ENCODE assay signal across 9 cellular contexts in the genomic region with DNA sequence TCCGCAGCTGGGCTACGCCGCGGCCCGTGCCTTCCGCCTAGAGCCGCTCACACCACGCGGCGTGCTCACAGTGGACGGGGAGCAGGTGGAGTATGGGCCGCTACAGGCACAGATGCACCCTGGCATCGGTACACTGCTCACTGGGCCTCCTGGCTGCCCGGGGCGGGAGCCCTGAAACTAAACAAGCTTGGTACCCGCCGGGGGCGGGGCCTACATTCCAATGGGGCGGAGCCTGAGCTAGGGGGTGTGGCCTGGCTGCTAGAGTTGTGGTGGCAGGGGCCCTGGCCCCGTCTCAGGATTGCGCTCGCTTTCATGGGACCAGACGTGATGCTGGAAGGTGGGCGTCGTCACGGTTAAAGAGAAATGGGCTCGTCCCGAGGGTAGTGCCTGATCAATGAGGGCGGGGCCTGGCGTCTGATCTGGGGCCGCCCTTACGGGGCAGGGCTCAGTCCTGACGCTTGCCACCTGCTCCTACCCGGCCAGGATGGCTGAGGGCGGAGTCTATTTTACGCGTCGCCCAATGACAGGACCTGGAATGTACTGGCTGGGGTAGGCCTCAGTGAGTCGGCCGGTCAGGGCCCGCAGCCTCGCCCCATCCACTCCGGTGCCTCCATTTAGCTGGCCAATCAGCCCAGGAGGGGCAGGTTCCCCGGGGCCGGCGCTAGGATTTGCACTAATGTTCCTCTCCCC. TPM values are rescaled to one million over a fixed set of nuclear protein-coding genes. Genes with fewer than 3 reads are reported as not detected.
DNase-seq lines count a peak whose midpoint lies in the region; ATAC-seq and TF ChIP-seq lines count a peak whose summit lies in the region.
"Had no signal": no experiment of that assay in that cellular context is flagged by ENCODE, and none has a peak within 500 bp of the region (broad histone marks: within the 10 kb centered on the region; RNA-seq: fewer than 3 reads in every experiment).

No MANE protein-coding gene starts in this region.

- H3K9ac ChIP-seq in iPS-15b (ENCODE audit: low read depth, low read length) = peak overlapping the region; percentile 81

- peak overlapping the region; percentile 70 to 91 (median 89) for H3K27ac ChIP-seq in adrenal gland

- H3K36me3 ChIP-seq in adrenal gland (replicated peaks in 1 of 2) (peaks cover 0 to 7% of the 10 kb centered on the region in 2 donors), iPS-15b (ENCODE audit: control insufficient read depth, insufficient read depth, low read length) (peaks cover 6% of the 10 kb centered on the region)

- intact Hi-C loops in adrenal gland (cut with DNase I) = no loop called here

- peaks cover 36 to 55% of the 10 kb centered on the region in 2 donors for H3K4me1 ChIP-seq in adrenal gland (replicated peaks in 1 of 2)
- peaks cover 6% of the 10 kb centered on the region for H3K4me1 ChIP-seq in iPS-15b (ENCODE audit: control insufficient read depth, insufficient read depth, low read length)

- TF ChIP-seq CTCF in adrenal gland (IDR thresholded peaks at IDR 0.05) = no peak

- no peak overlapping the region for H3K4me3 ChIP-seq in adrenal gland
- H3K4me3 ChIP-seq in iPS-15b (ENCODE audit: low read depth, low read length) = peak overlapping the region; percentile 67

- ATAC-seq in HG02610 (IDR thresholded peaks at IDR 0.05; ENCODE audit: unreplicated experiment) (no peak), GM18861 (IDR thresholded peaks at IDR 0.05; ENCODE audit: unreplicated experiment) (no peak), HG02970 (IDR thresholded peaks at IDR 0.05; ENCODE audit: low FRiP score, unreplicated experiment) (no peak)

- H3K27me3 ChIP-seq in adrenal gland = no peaks in the 10 kb centered on the region
- H3K27me3 ChIP-seq in iPS-15b (ENCODE audit: control insufficient read depth, insufficient read depth, low read length) = no peaks in the 10 kb centered on the region

- H3K9me3 ChIP-seq in adrenal gland (replicated peaks in 1 of 3) (no peaks in the 10 kb centered on the region), iPS-15b (ENCODE audit: control insufficient read depth, insufficient read depth, low read length) (no peaks in the 10 kb centered on the region)

- 19 to 42% (median 37%) methylated on average over 15 to 46 of the region's 46 CpGs for WGBS in adrenal gland, 4 donors

- TF ChIP-seq POLR2A in adrenal gland (IDR thresholded peaks at IDR 0.05) = peak in 1 of 2 donors; percentile 74

- peak; percentile 98 for DNase-seq in HT-29 (ENCODE audit: low spot score)
- peak; percentile 86 to 97 (median 95) for DNase-seq in adrenal gland
- peak; percentile 68 for DNase-seq in stimulated activated CD8-positive, alpha-beta memory T cell treated with anti-CD3 and anti-CD28 coated beads, Interleukin-4, amount 100 ng/mL, for 48 hours
- DNase-seq in KG1 (lab: John Stamatoyannopoulos, UW) = no peak
- DNase-seq: effector CD4-positive, alpha-beta T cell had no signal

RNA-seq across cellular contexts. Expression of gene DBP, which starts 7.4 kb away (rescaled TPM):
- total RNA-seq in HT-29 (2014; rRNA removed; shearing (Covaris generic)) = 19.4 and 27.9 TPM in 2 replicates
- 10 to 100 TPM; 30.1 to 78.3 (median 56.8) TPM for total RNA-seq in adrenal gland
- polyA plus RNA-seq in adrenal gland = 10 to 100 TPM; 11.5 to 80.6 (median 57.9) TPM

RNA-seq across cellular contexts. Expression of gene SPHK2, which starts 10.4 kb away (rescaled TPM):
- total RNA-seq in HT-29 (2014; rRNA removed; shearing (Covaris generic)) = 114 and 115 TPM in 2 replicates
- 10 to 100 TPM; 11.7 to 27.9 (median 18.5) TPM for total RNA-seq in adrenal gland
- 10 to 100 TPM in 2 of 3 donors, 1 to 10 TPM in 1; 4.3 to 29.9 (median 12.6) TPM for polyA plus RNA-seq in adrenal gland

RNA-seq across cellular contexts. Expression of gene RPL18, which starts 10.8 kb away (rescaled TPM):
- 6,271 and 6,382 TPM in 2 replicates for total RNA-seq in HT-29 (2014; rRNA removed; shearing (Covaris generic))
- 1,000 to 10,000 TPM; 1,183 to 3,315 (median 1,866) TPM for total RNA-seq in adrenal gland
- polyA plus RNA-seq in adrenal gland = 1,000 to 10,000 TPM in 2 of 3 donors, 100 to 1,000 TPM in 1; 575 to 5,137 (median 3,671) TPM

RNA-seq across cellular contexts. Expression of gene FAM83E, which starts 14.9 kb away (rescaled TPM):
- 15.9 and 18.5 TPM in 2 replicates for total RNA-seq in HT-29 (2014; rRNA removed; shearing (Covaris generic))
- total RNA-seq in adrenal gland = under 1 TPM in 1 of 8 donors, not detected in 7; 0.75 TPM
- polyA plus RNA-seq in adrenal gland = 1 to 10 TPM in 1 of 3 donors, under 1 TPM in 1, not detected in 1; 0.24 to 1.6 TPM

RNA-seq across cellular contexts. Expression of gene CA11, which starts 16.2 kb away (rescaled TPM):
- total RNA-seq in HT-29 (2014; rRNA removed; shearing (Covaris generic)) = 1.4 and 4.7 TPM in 2 replicates
- 10 to 100 TPM in 7 of 8 donors, 1 to 10 TPM in 1; 6.0 to 44.2 (median 23.7) TPM for total RNA-seq in adrenal gland
- polyA plus RNA-seq in adrenal gland = 100 to 1,000 TPM in 1 of 3 donors, 10 to 100 TPM in 2; 17.7 to 125 (median 50.4) TPM
